In genomic region chr2:230668939-230669303, GRCh38 we compare ENCODE assay signal across 9 cellular contexts. TPM values are rescaled to one million over a fixed set of nuclear protein-coding genes. Genes with fewer than 3 reads are reported as not detected.
DNase-seq lines count a peak whose midpoint lies in the region; ATAC-seq and TF ChIP-seq lines count a peak whose summit lies in the region.
"Had no signal": no experiment of that assay in that cellular context is flagged by ENCODE, and none has a peak within 500 bp of the region (broad histone marks: within the 10 kb centered on the region; RNA-seq: fewer than 3 reads in every experiment).

No MANE protein-coding gene starts in this region.

- H3K9me3 Mint-ChIP-seq in CD14-positive monocyte, result peaks cover 0 to 2% (median 0%) of the 10 kb centered on the region in 7 donors
- no peaks in the 10 kb centered on the region for H3K9me3 Mint-ChIP-seq in GM23338

- H3K27me3 Mint-ChIP-seq in CD14-positive monocyte (ENCODE audit: low read depth in 3 of 3), result peaks cover 2 to 7% (median 5%) of the 10 kb centered on the region in 3 donors
- peaks cover 14% of the 10 kb centered on the region for H3K27me3 Mint-ChIP-seq in GM23338 (ENCODE audit: insufficient read depth, low read depth, poor library complexity)

- H3K27ac ChIP-seq in dorsolateral prefrontal cortex (peak overlapping the region in 35 of 59 donors; percentile 0 to 77 (median 46)), GM23338 (ENCODE audit: low read depth) (no peak overlapping the region)

- H3K4me2 ChIP-seq in GM23338, result no peak overlapping the region

- H3F3A ChIP-seq in GM23338 (replicated peaks; ENCODE audit: low read depth), result no peaks in the 10 kb centered on the region

- peak; percentile 5 for ATAC-seq in GM19468 (IDR thresholded peaks at IDR 0.05; ENCODE audit: extremely low read depth, unreplicated experiment)
- peak; percentile 39 for ATAC-seq in HG03432 (IDR thresholded peaks at IDR 0.05; ENCODE audit: unreplicated experiment)
- ATAC-seq in GM23338, result no peak

- H3K4me1 ChIP-seq in GM23338 (ENCODE audit: insufficient read depth), result peaks cover 12% of the 10 kb centered on the region

- H3K9me2 ChIP-seq in GM23338 (ENCODE audit: insufficient read depth), result peaks cover 6% of the 10 kb centered on the region; the same call in 1 of the 2 replicates

- H3K4me3 Mint-ChIP-seq in CD14-positive monocyte (peak overlapping the region; percentile 49 to 78), GM23338 (no peak overlapping the region)

- H3K27ac Mint-ChIP-seq in CD14-positive monocyte (peak overlapping the region; percentile 93 to 98 (median 96)), GM23338 (no peak overlapping the region)

- H2AFZ ChIP-seq in GM23338, result no peak overlapping the region

- no peaks in the 10 kb centered on the region for H3K79me2 ChIP-seq in GM23338 (replicated peaks; ENCODE audit: insufficient read depth)

- H3K36me3 Mint-ChIP-seq in CD14-positive monocyte (no peaks in the 10 kb centered on the region), GM23338 (ENCODE audit: low read depth) (no peaks in the 10 kb centered on the region; the same call in 2 of the 3 replicates)

- H3K4me1 Mint-ChIP-seq in CD14-positive monocyte (peaks cover 73% of the 10 kb centered on the region), GM23338 (peaks cover 39% of the 10 kb centered on the region)

- H4K20me1 ChIP-seq in GM23338 (replicated peaks; ENCODE audit: insufficient read depth), result no peaks in the 10 kb centered on the region

- H3K4me3 ChIP-seq in dorsolateral prefrontal cortex (no peak overlapping the region), GM23338 (no peak overlapping the region)

- no peak for DNase-seq in CD14-positive monocyte (ENCODE audit: low spot score)
- DNase-seq in dorsolateral prefrontal cortex, result no peak
- no peak for DNase-seq in GM10266 (ENCODE audit: extremely low spot score)
- DNase-seq in cortex of kidney (lab: John Stamatoyannopoulos, UW), result no peak
- no peak for DNase-seq in GM23338 (ENCODE audit: low spot score)
- DNase-seq in cerebellum (ENCODE audit: low spot score), result no peak
- DNase-seq: NCI-H1436 treated with DMSO at 0.1 percent for 48 hours had no signal

- H3K27me3 ChIP-seq in dorsolateral prefrontal cortex (no peaks in the 10 kb centered on the region), GM23338 (ENCODE audit: insufficient read depth) (no peaks in the 10 kb centered on the region)

- TF ChIP-seq CTCF in CD14-positive monocyte (IDR thresholded peaks at IDR 0.05) (no peak), dorsolateral prefrontal cortex (IDR thresholded peaks at IDR 0.05 in 54 of 56, conservative IDR thresholded peaks at IDR 0.05 in 2 of 56; ENCODE audit: low read depth in 1 of 56, partially characterized antibody in 56 of 56) (no peak), GM10266 (IDR thresholded peaks at IDR 0.05; ENCODE audit: control insufficient read depth, insufficient read depth, low read depth, missing control alignments) (no peak), GM23338 (conservative IDR thresholded peaks at IDR 0.05; ENCODE audit: low read depth in 2 of 2) (no peak)

- no peaks in the 10 kb centered on the region for H3K36me3 ChIP-seq in GM23338 (ENCODE audit: insufficient read depth)

- intact Hi-C loops in CD14-positive monocyte (cut with micrococcal nuclease), result loop anchor here (5.0 to 10.0 kb wide), 4 partner anchors 43 to 254 kb away; partner anchors contain the start of genes CAB39 (in 2 of the 2) and SP100 (in 1 of the 2)
- intact Hi-C loops in dorsolateral prefrontal cortex (cut with DNase I), result no loop called here

TF ChIP-seq in GM23338, 12 proteins besides CTCF, POLR2A, EP300 and RAD21 (continues in another document):
- TF ChIP-seq CREB1 (CRISPR knock-in tag; IDR thresholded peaks at IDR 0.05; ENCODE audit: low read depth) (no peak), POLR2AphosphoS5 (IDR thresholded peaks at IDR 0.05; ENCODE audit: low read depth) (no peak), ZNF462 (CRISPR knock-in tag; IDR thresholded peaks at IDR 0.05) (no peak), EZH2 (IDR thresholded peaks at IDR 0.05; ENCODE audit: low read depth, unreplicated experiment) (no peak), NANOG (IDR thresholded peaks at IDR 0.05; ENCODE audit: borderline replicate concordance) (no peak), JUNB (IDR thresholded peaks at IDR 0.05; ENCODE audit: unreplicated experiment) (no peak), STAT1 (IDR thresholded peaks at IDR 0.05; ENCODE audit: unreplicated experiment) (no peak)

RNA-seq across cellular contexts. Expression of gene CAB39, which starts 43.7 kb away (rescaled TPM):
- polyA plus RNA-seq in CD14-positive monocyte, result 10 to 100 TPM; 33.1 to 38.3 TPM
- total RNA-seq in dorsolateral prefrontal cortex, result 100 to 1,000 TPM in 92 of 120 experiments, 10 to 100 TPM in 28; 57.4 to 149 (median 113) TPM
- 67.5 and 73.9 TPM in 2 replicates for total RNA-seq in GM23338 (2014; rRNA removed; shearing (Covaris generic))
- 15.5 and 18.7 TPM in 2 replicates for polyA plus RNA-seq in GM23338 (2016; fragmentation: Nextera tagmentation; extraction: Ambion mirVana)
- 98.3 TPM for total RNA-seq in cerebellum

Comparison
In these comparisons a context has a peak if more than half of its experiments do, and no peak if none do; other contexts are left out.
1. intact Hi-C loops: an anchor here in CD14-positive monocyte (5.0 to 10.0 kb wide); none called in dorsolateral prefrontal cortex.